20 cellular contexts compared by ENCODE assay signal in genomic region chr2:44836916-44837315, GRCh38.
"Had no signal": no experiment of that assay in that cellular context is flagged by ENCODE, and none has a peak within 500 bp of the region (broad histone marks: within the 10 kb centered on the region; RNA-seq: fewer than 3 reads in every experiment).

No MANE protein-coding gene starts in this region.

- DNase-seq: cortex of kidney; effector memory CD8-positive, alpha-beta T cell; foreskin fibroblast; gastrocnemius medialis; kidney; natural killer cell; right cardiac atrium; sigmoid colon; stimulated activated naive CD4-positive, alpha-beta T cell; transverse colon; upper lobe of right lung; uterus had no signal

- H3K36me3 Mint-ChIP-seq: natural killer cell had no signal

- H3K4me3 Mint-ChIP-seq: effector memory CD8-positive, alpha-beta T cell; memory B cell; natural killer cell; stimulated activated naive CD8-positive, alpha-beta T cell treated with anti-CD3 and anti-CD28 coated beads, Interleukin-15, amount 100 ng/mL, for 72 hours had no signal

- ATAC-seq: effector memory CD8-positive, alpha-beta T cell; gastrocnemius medialis; left lobe of liver; natural killer cell; right cardiac atrium; upper lobe of right lung had no signal

- H3K27ac Mint-ChIP-seq: effector memory CD8-positive, alpha-beta T cell; memory B cell; natural killer cell; stimulated activated naive CD8-positive, alpha-beta T cell treated with anti-CD3 and anti-CD28 coated beads, Interleukin-15, amount 100 ng/mL, for 72 hours had no signal

- H2AFZ ChIP-seq: parathyroid adenoma had no signal

- H3K9me3 ChIP-seq: gastrocnemius medialis, prostate gland, sigmoid colon, suprapubic skin, transverse colon, upper lobe of right lung, uterus had no signal

- H3K27me3 ChIP-seq: gastrocnemius medialis, sigmoid colon, suprapubic skin, transverse colon, upper lobe of right lung, uterus had no signal

- H3K4me1 ChIP-seq: gastrocnemius medialis, parathyroid adenoma, prostate gland, sigmoid colon, suprapubic skin, transverse colon, upper lobe of right lung, uterus had no signal

- H3K79me2 ChIP-seq: parathyroid adenoma had no signal

- FAIRE-seq: kidney had no signal

- H3K27ac ChIP-seq: gastrocnemius medialis, parathyroid adenoma, prostate gland, sigmoid colon, skin epidermis, suprapubic skin, transverse colon, upper lobe of right lung, uterus had no signal

- H3K9me3 Mint-ChIP-seq: effector memory CD8-positive, alpha-beta T cell; natural killer cell had no signal

- H3K36me3 ChIP-seq: gastrocnemius medialis, prostate gland, sigmoid colon, suprapubic skin, transverse colon, upper lobe of right lung, uterus had no signal

- H3K4me1 Mint-ChIP-seq: natural killer cell; stimulated activated naive CD8-positive, alpha-beta T cell treated with anti-CD3 and anti-CD28 coated beads, Interleukin-15, amount 100 ng/mL, for 72 hours had no signal

- H3K9ac ChIP-seq: parathyroid adenoma had no signal

- H3K4me3 ChIP-seq: gastrocnemius medialis, lung, prostate gland, sigmoid colon, skin epidermis, suprapubic skin, transverse colon, upper lobe of right lung, uterus had no signal
